ENCODE assay signal across 27 cellular contexts in genomic region chr2:67516358-67516757, GRCh38.
A peak's percentile ranks its signal among the peaks of the same experiment; 100 is the strongest.
DNase-seq lines count a peak whose midpoint lies in the region; ATAC-seq and TF ChIP-seq lines count a peak whose summit lies in the region.
"Had no signal": no experiment of that assay in that cellular context is flagged by ENCODE, and none has a peak within 500 bp of the region (broad histone marks: within the 10 kb centered on the region; RNA-seq: fewer than 3 reads in every experiment).

No MANE protein-coding gene starts in this region.

- H3K36me3 Mint-ChIP-seq in endodermal cell (ENCODE audit: low read depth) = no peaks in the 10 kb centered on the region
- H3K36me3 Mint-ChIP-seq: activated naive CD8-positive, alpha-beta T cell; natural killer cell had no signal

- H3K4me2 ChIP-seq in GM23248 (ENCODE audit: unreplicated experiment) = no peak overlapping the region
- H3K4me2 ChIP-seq: KMS-11 had no signal

- H3K79me2 ChIP-seq in GM23248 (ENCODE audit: insufficient read depth) = no peaks in the 10 kb centered on the region

- TF ChIP-seq CTCF in colonic mucosa (IDR thresholded peaks at IDR 0.05) (no peak), endodermal cell (conservative IDR thresholded peaks at IDR 0.05) (no peak)

- H3F3A ChIP-seq in GM23248 (ENCODE audit: insufficient read depth) = peaks cover 42% of the 10 kb centered on the region

- H3K36me3 ChIP-seq in GM23248 (ENCODE audit: low read depth) (no peaks in the 10 kb centered on the region), colonic mucosa (no peaks in the 10 kb centered on the region), mucosa of rectum (ENCODE audit: control insufficient read depth in 2 of 2, insufficient read depth in 2 of 2, low read length in 2 of 2) (no peaks in the 10 kb centered on the region), endodermal cell (ENCODE audit: control insufficient read depth, insufficient read depth, low read length) (no peaks in the 10 kb centered on the region)
- H3K36me3 ChIP-seq: lower lobe of right lung, tibial artery had no signal

- no peak overlapping the region for H2AFZ ChIP-seq in GM23248

- H3K27ac ChIP-seq in GM23248 (peak overlapping the region; percentile 63), colonic mucosa (peak overlapping the region; percentile 29), mucosa of rectum (ENCODE audit: low read depth in 2 of 2, low read length in 2 of 2) (peak overlapping the region in 1 of 2 donors; percentile 4), endodermal cell (ENCODE audit: low read depth, low read length) (no peak overlapping the region)
- H3K27ac ChIP-seq: KMS-11, lower lobe of right lung, tibial artery had no signal

- H3K4me3 Mint-ChIP-seq in endodermal cell = no peak overlapping the region
- H3K4me3 Mint-ChIP-seq: activated naive CD8-positive, alpha-beta T cell; natural killer cell; T-helper 2 cell treated with Interferon-gamma antibody and Interleukin-4, amounts not matched to agents 5 μg/mL and 100 μg/mL, for 36 hours had no signal

- no peaks in the 10 kb centered on the region for H4K20me1 ChIP-seq in GM23248 (ENCODE audit: insufficient read depth)

- no peak for DNase-seq in GM23248
- peak; percentile 36 for DNase-seq in NCI-H2171 (lab: John Stamatoyannopoulos, UW)
- peak; percentile 36 for DNase-seq in colonic mucosa
- DNase-seq in NCI-H345 treated with DMSO at 0.1 percent for 48 hours (lab: John Stamatoyannopoulos, UW; ENCODE audit: unreplicated experiment) = no peak
- no peak for DNase-seq in endodermal cell
- DNase-seq: activated CD4-positive, alpha-beta T cell treated with anti-CD3 and anti-CD28 coated beads for 48 hours; activated CD8-positive, alpha-beta memory T cell treated with anti-CD3 and anti-CD28 coated beads for 24 hours; activated T-cell treated with anti-CD3 and anti-CD28 coated beads for 4 hours; anterior cingulate cortex; DMS79; effector CD4-positive, alpha-beta T cell; erythroblast; HCEC 1CT; head of caudate nucleus; kidney; lower lobe of right lung; natural killer cell; NCI-H1417 treated with DMSO at 0.1 percent for 48 hours; NCI-H774; occipital lobe; stimulated activated CD4-positive, alpha-beta T cell treated with anti-CD3 and anti-CD28 coated beads, Interleukin-4, amount 100 ng/mL, for 24 hours; tibial artery had no signal

- WGBS in GM23248 (ENCODE audit: low coverage in 1 of 2, low lambda C conversion rate in 2 of 2, missing lambda C conversion rate in 2 of 2), 2 experiments = 76 to 77% methylated on average over 5 of the region's 5 CpGs
- 92 to 100% methylated on average over 3 to 5 of the region's 5 CpGs for WGBS in endodermal cell (ENCODE audit: insufficient coverage in 1 of 2, insufficient read length in 1 of 2), 2 experiments

- H3K9me3 Mint-ChIP-seq in endodermal cell = peaks cover 6% of the 10 kb centered on the region
- H3K9me3 Mint-ChIP-seq: T-helper 2 cell treated with Interferon-gamma antibody and Interleukin-4, amounts not matched to agents 5 μg/mL and 100 μg/mL, for 36 hours had no signal

- H3K27ac Mint-ChIP-seq in endodermal cell = no peak overlapping the region
- H3K27ac Mint-ChIP-seq: activated naive CD8-positive, alpha-beta T cell; natural killer cell; T-helper 2 cell treated with Interferon-gamma antibody and Interleukin-4, amounts not matched to agents 5 μg/mL and 100 μg/mL, for 36 hours had no signal

- H3K9ac ChIP-seq in GM23248 = no peak overlapping the region; the same call in 1 of the 2 replicates
- H3K9ac ChIP-seq in colonic mucosa (ENCODE audit: low read depth in 2 of 2, low read length in 2 of 2) = no peak overlapping the region
- no peak overlapping the region for H3K9ac ChIP-seq in mucosa of rectum (ENCODE audit: low read depth in 1 of 2, low read length in 2 of 2)
- no peak overlapping the region for H3K9ac ChIP-seq in endodermal cell (ENCODE audit: extremely low read depth, low read length, poor library complexity, severe bottlenecking)
- H3K9ac ChIP-seq: KMS-11 had no signal

- no peaks in the 10 kb centered on the region for H3K27me3 ChIP-seq in GM23248 (replicated peaks; ENCODE audit: insufficient read depth)
- H3K27me3 ChIP-seq in colonic mucosa = no peaks in the 10 kb centered on the region
- no peaks in the 10 kb centered on the region for H3K27me3 ChIP-seq in mucosa of rectum (ENCODE audit: control insufficient read depth in 2 of 2, insufficient read depth in 2 of 2, low read length in 2 of 2)
- H3K27me3 ChIP-seq in endodermal cell (ENCODE audit: control insufficient read depth, insufficient read depth, low read length, poor library complexity, severe bottlenecking) = no peaks in the 10 kb centered on the region
- H3K27me3 ChIP-seq: tibial artery had no signal

- in situ Hi-C loops in GM23248 (cut with MboI) = no loop called here

- no peak overlapping the region for H3K4me3 ChIP-seq in GM23248
- no peak overlapping the region for H3K4me3 ChIP-seq in colonic mucosa
- H3K4me3 ChIP-seq in mucosa of rectum (ENCODE audit: low read length in 2 of 2) = peak overlapping the region; percentile 21 to 50
- no peak overlapping the region for H3K4me3 ChIP-seq in endodermal cell (ENCODE audit: low read length)
- H3K4me3 ChIP-seq: lower lobe of right lung, tibial artery had no signal

- no peaks in the 10 kb centered on the region for H3K4me1 Mint-ChIP-seq in endodermal cell
- H3K4me1 Mint-ChIP-seq: natural killer cell had no signal

- no peaks in the 10 kb centered on the region for H3K9me3 ChIP-seq in GM23248 (ENCODE audit: low read depth)
- H3K9me3 ChIP-seq in colonic mucosa = no peaks in the 10 kb centered on the region
- no peaks in the 10 kb centered on the region for H3K9me3 ChIP-seq in mucosa of rectum (ENCODE audit: control insufficient read depth in 2 of 2, low read length in 2 of 2)
- no peaks in the 10 kb centered on the region for H3K9me3 ChIP-seq in endodermal cell (ENCODE audit: control insufficient read depth, low read length)
- H3K9me3 ChIP-seq: lower lobe of right lung, tibial artery had no signal

- intact Hi-C loops in colonic mucosa (cut with DNase I) = no loop called here

- H3K4me1 ChIP-seq in GM23248 (ENCODE audit: insufficient read depth) = peaks cover 31% of the 10 kb centered on the region
- H3K4me1 ChIP-seq in colonic mucosa = no peaks in the 10 kb centered on the region
- no peaks in the 10 kb centered on the region for H3K4me1 ChIP-seq in mucosa of rectum (ENCODE audit: control insufficient read depth in 2 of 2, insufficient read depth in 2 of 2, low read length in 2 of 2)
- no peaks in the 10 kb centered on the region for H3K4me1 ChIP-seq in endodermal cell (ENCODE audit: control insufficient read depth, insufficient read depth, low read length)
- H3K4me1 ChIP-seq: lower lobe of right lung, tibial artery had no signal

- ATAC-seq in activated CD4-positive, CD25-positive, alpha-beta regulatory T cell treated with anti-CD3 and anti-CD28 coated beads, Interleukin-2, amount 50 U/mL, for 24 hours = no peak
- ATAC-seq: lower lobe of right lung, natural killer cell had no signal

- peaks cover 4% of the 10 kb centered on the region for H3K27me3 Mint-ChIP-seq in endodermal cell (ENCODE audit: insufficient read depth)

- no peaks in the 10 kb centered on the region for H3K9me2 ChIP-seq in GM23248 (ENCODE audit: insufficient read depth)

Comparison
In these comparisons a context has a peak if more than half of its experiments do, and no peak if none do; other contexts are left out.
1. DNase-seq: peak in NCI-H2171 (single experiment) and colonic mucosa (single experiment); none in GM23248 (single experiment), NCI-H345 treated with DMSO at 0.1 percent for 48 hours (single experiment) and endodermal cell (single experiment).
2. H3K4me3 ChIP-seq: peak in mucosa of rectum (2 of 2); none in GM23248 (single experiment), colonic mucosa (single experiment) and endodermal cell (single experiment).